15 cellular contexts compared by ENCODE assay signal in genomic region chr14:95340201-95340697, GRCh38. TPM values are rescaled to one million over a fixed set of nuclear protein-coding genes. Genes with fewer than 3 reads are reported as not detected.
DNase-seq lines count a peak whose midpoint lies in the region; ATAC-seq lines count a peak whose summit lies in the region.
"Had no signal": no experiment of that assay in that cellular context is flagged by ENCODE, and none has a peak within 500 bp of the region (broad histone marks: within the 10 kb centered on the region; RNA-seq: fewer than 3 reads in every experiment).

No MANE protein-coding gene starts in this region.

- H3K27me3 ChIP-seq in muscle layer of duodenum (ENCODE audit: low read depth, low read length), result no peaks in the 10 kb centered on the region
- H3K27me3 ChIP-seq: BE2C had no signal

- H3K9me3 ChIP-seq in muscle layer of duodenum (ENCODE audit: control insufficient read depth in 1 of 2, low read length in 2 of 2), result no peaks in the 10 kb centered on the region
- H3K9me3 ChIP-seq: BE2C had no signal

- peak; percentile 55 for DNase-seq in Daoy (ENCODE audit: low read depth)
- DNase-seq in RPMI8226, result peak; percentile 62
- DNase-seq in epithelial cell of prostate (ENCODE audit: low read depth, low spot score), result no peak
- DNase-seq in stimulated activated naive CD8-positive, alpha-beta T cell treated with anti-CD3 and anti-CD28 coated beads, Interleukin-15, Interleukin-2, amounts not matched to agents 100 U/mL and 50 U/mL, for 24 hours, result no peak
- no peak for DNase-seq in effector CD8-positive, alpha-beta T cell (lab: John Stamatoyannopoulos, UW)
- DNase-seq: activated CD4-positive, alpha-beta T cell treated with anti-CD3 and anti-CD28 coated beads, Interleukin-2, amount 50 U/mL, for 1 hour; BE2C; hippocampal formation; stimulated activated CD4-positive, alpha-beta T cell treated with anti-CD3 and anti-CD28 coated beads, Interleukin-4, amount 100 ng/mL, for 1 hour; stimulated activated naive B cell treated with anti-CD40 and anti-IgM and Interleukin-4, amounts not matched to agents 10 μg/mL and 1 μg/mL and 100 μg/mL, for 72 hours; T-helper 1 cell had no signal

- no peaks in the 10 kb centered on the region for H3K36me3 ChIP-seq in muscle layer of duodenum (ENCODE audit: control insufficient read depth in 1 of 2, insufficient read depth in 2 of 2, low read length in 2 of 2)
- H3K36me3 ChIP-seq: BE2C had no signal

- peaks cover 0 to 5% of the 10 kb centered on the region in 2 donors for H3K4me1 ChIP-seq in muscle layer of duodenum (ENCODE audit: control insufficient read depth in 1 of 2, insufficient read depth in 2 of 2, low read length in 2 of 2)
- H3K4me1 ChIP-seq: BE2C had no signal

- H3K27ac ChIP-seq in epithelial cell of prostate, result peak overlapping the region; percentile 64
- H3K27ac ChIP-seq in muscle layer of duodenum (ENCODE audit: low read length), result peak overlapping the region; percentile 36

- no peak for ATAC-seq in stimulated activated naive CD8-positive, alpha-beta T cell treated with anti-CD3 and anti-CD28 coated beads, Interleukin-15, Interleukin-2, amounts not matched to agents 100 U/mL and 50 U/mL, for 24 hours
- ATAC-seq in GM19397 (IDR thresholded peaks at IDR 0.05; ENCODE audit: unreplicated experiment) (no peak), GM18498 (IDR thresholded peaks at IDR 0.05; ENCODE audit: unreplicated experiment) (no peak)
- ATAC-seq: stimulated activated naive B cell treated with anti-CD40 and anti-IgM and Interleukin-4, amounts not matched to agents 10 μg/mL and 1 μg/mL and 100 μg/mL, for 72 hours had no signal

- no peak overlapping the region for H3K4me3 ChIP-seq in muscle layer of duodenum (ENCODE audit: low read depth in 1 of 2, low read length in 2 of 2)

RNA-seq across cellular contexts. Expression of gene CLMN, which starts 20.5 kb away (rescaled TPM):
- 3.5 and 4.2 TPM in 2 replicates for total RNA-seq in Daoy (2014; rRNA removed; shearing (Covaris generic))
- total RNA-seq: G401 had no signal

Comparison
In these comparisons a context has a peak if more than half of its experiments do, and no peak if none do; other contexts are left out.
1. DNase-seq: peak in Daoy (single experiment) and RPMI8226 (single experiment); none in epithelial cell of prostate (single experiment), stimulated activated naive CD8-positive, alpha-beta T cell treated with anti-CD3 and anti-CD28 coated beads, Interleukin-15, Interleukin-2, amounts not matched to agents 100 U/mL and 50 U/mL, for 24 hours (single experiment) and effector CD8-positive, alpha-beta T cell (single experiment).